In genomic region chr2:236711440-236711839, GRCh38 we compare ENCODE assay signal across 13 cellular contexts.
DNase-seq lines count a peak whose midpoint lies in the region; ATAC-seq and TF ChIP-seq lines count a peak whose summit lies in the region.
"Had no signal": no experiment of that assay in that cellular context is flagged by ENCODE, and none has a peak within 500 bp of the region (broad histone marks: within the 10 kb centered on the region; RNA-seq: fewer than 3 reads in every experiment).

No MANE protein-coding gene starts in this region.

- no peaks in the 10 kb centered on the region for H3K9me3 ChIP-seq in MG63
- H3K9me3 ChIP-seq in lung (ENCODE audit: control insufficient read depth in 2 of 2, insufficient read depth in 1 of 2, low read length in 1 of 2) = peaks cover 0 to 3% of the 10 kb centered on the region in 2 donors

- no peaks in the 10 kb centered on the region for H3K36me3 ChIP-seq in MG63
- H3K36me3 ChIP-seq in lung (ENCODE audit: control insufficient read depth in 2 of 2, insufficient read depth in 2 of 2, low read length in 2 of 2) = no peaks in the 10 kb centered on the region

- no peak overlapping the region for H3K27ac ChIP-seq in lung (ENCODE audit: low read depth in 1 of 2, low read length in 1 of 2)

- peak; percentile 78 for DNase-seq in AG10803 (ENCODE audit: low read depth)
- peak; percentile 91 for DNase-seq in MG63
- peak; percentile 15 for DNase-seq in dedifferentiated amniotic fluid mesenchymal stem cell (ENCODE audit: extremely low spot score)
- DNase-seq in lung (ENCODE audit: low spot score) = no peak
- DNase-seq in activated naive CD4-positive, alpha-beta T cell (lab: John Stamatoyannopoulos, UW) = no peak
- no peak for DNase-seq in NCI-H1436 treated with DMSO at 0.1 percent for 48 hours (lab: John Stamatoyannopoulos, UW)
- DNase-seq in NCI-H1436 (lab: John Stamatoyannopoulos, UW) = no peak
- DNase-seq: activated CD8-positive, alpha-beta memory T cell treated with anti-CD3 and anti-CD28 coated beads, Interleukin-2, amount 50 U/mL, for 48 hours; endodermal cell; immature natural killer cell; NCI-H1105 treated with DMSO at 0.1 percent for 48 hours; stimulated activated CD4-positive, alpha-beta T cell treated with anti-CD3 and anti-CD28 coated beads, Interleukin-2, amount 100 ng/mL, for 48 hours had no signal

- TF ChIP-seq CTCF in AG10803 (conservative IDR thresholded peaks at IDR 0.05; ENCODE audit: low read length) (no peak), lung (IDR thresholded peaks at IDR 0.05; ENCODE audit: control extremely low read depth, extremely low read depth) (no peak)

- peaks cover 0 to 11% of the 10 kb centered on the region in 2 donors for H3K4me1 ChIP-seq in lung (ENCODE audit: control insufficient read depth in 2 of 2, insufficient read depth in 2 of 2, low read length in 2 of 2)

- 80 to 82% methylated on average over 2 of the region's 2 CpGs for WGBS in lung, 2 donors

- H3K4me3 ChIP-seq in AG10803 (ENCODE audit: low read length) (no peak overlapping the region), MG63 (no peak overlapping the region), lung (no peak overlapping the region)

- H3K27me3 ChIP-seq in MG63 = no peaks in the 10 kb centered on the region
- H3K27me3 ChIP-seq in lung (ENCODE audit: control insufficient read depth, insufficient read depth) = no peaks in the 10 kb centered on the region

- ATAC-seq in lung (ENCODE audit: insufficient read depth, low FRiP score) (peak; percentile 31), GM21723 (IDR thresholded peaks at IDR 0.05; ENCODE audit: unreplicated experiment) (no peak)

Comparison
In these comparisons a context has a peak if more than half of its experiments do, and no peak if none do; other contexts are left out.
1. DNase-seq: peak in AG10803 (single experiment), MG63 (single experiment) and dedifferentiated amniotic fluid mesenchymal stem cell (single experiment); none in lung (single experiment), activated naive CD4-positive, alpha-beta T cell (0 of 4), NCI-H1436 treated with DMSO at 0.1 percent for 48 hours (single experiment) and NCI-H1436 (single experiment).